In the genomic region with DNA sequence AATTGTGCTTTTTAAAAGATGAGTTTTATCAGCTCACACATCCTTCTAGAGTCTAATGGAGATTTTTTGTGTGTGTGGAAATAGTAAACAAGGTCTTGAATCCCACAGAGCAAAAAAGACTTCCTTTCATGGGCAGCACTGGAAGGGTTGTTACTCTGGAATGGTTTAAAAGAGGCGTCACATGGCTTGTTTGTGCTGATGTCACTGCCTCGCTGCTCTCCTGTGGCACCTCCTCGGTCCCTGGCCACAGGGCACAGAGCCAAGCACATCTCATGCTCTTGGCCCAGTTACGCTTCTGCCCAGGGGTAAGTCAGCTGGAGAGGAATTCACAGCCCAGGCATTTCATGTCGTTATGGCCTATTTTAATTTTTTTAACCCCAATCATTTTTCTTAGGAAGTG, we compare ENCODE assay signal across 1 cellular context.
TF ChIP-seq lines count a peak whose summit lies in the region.

No MANE protein-coding gene starts in this region.

TF ChIP-seq in GM23338, 12 proteins besides CTCF, POLR2A, EP300 and RAD21 (continued from another document):
- TF ChIP-seq, protein P1, sequence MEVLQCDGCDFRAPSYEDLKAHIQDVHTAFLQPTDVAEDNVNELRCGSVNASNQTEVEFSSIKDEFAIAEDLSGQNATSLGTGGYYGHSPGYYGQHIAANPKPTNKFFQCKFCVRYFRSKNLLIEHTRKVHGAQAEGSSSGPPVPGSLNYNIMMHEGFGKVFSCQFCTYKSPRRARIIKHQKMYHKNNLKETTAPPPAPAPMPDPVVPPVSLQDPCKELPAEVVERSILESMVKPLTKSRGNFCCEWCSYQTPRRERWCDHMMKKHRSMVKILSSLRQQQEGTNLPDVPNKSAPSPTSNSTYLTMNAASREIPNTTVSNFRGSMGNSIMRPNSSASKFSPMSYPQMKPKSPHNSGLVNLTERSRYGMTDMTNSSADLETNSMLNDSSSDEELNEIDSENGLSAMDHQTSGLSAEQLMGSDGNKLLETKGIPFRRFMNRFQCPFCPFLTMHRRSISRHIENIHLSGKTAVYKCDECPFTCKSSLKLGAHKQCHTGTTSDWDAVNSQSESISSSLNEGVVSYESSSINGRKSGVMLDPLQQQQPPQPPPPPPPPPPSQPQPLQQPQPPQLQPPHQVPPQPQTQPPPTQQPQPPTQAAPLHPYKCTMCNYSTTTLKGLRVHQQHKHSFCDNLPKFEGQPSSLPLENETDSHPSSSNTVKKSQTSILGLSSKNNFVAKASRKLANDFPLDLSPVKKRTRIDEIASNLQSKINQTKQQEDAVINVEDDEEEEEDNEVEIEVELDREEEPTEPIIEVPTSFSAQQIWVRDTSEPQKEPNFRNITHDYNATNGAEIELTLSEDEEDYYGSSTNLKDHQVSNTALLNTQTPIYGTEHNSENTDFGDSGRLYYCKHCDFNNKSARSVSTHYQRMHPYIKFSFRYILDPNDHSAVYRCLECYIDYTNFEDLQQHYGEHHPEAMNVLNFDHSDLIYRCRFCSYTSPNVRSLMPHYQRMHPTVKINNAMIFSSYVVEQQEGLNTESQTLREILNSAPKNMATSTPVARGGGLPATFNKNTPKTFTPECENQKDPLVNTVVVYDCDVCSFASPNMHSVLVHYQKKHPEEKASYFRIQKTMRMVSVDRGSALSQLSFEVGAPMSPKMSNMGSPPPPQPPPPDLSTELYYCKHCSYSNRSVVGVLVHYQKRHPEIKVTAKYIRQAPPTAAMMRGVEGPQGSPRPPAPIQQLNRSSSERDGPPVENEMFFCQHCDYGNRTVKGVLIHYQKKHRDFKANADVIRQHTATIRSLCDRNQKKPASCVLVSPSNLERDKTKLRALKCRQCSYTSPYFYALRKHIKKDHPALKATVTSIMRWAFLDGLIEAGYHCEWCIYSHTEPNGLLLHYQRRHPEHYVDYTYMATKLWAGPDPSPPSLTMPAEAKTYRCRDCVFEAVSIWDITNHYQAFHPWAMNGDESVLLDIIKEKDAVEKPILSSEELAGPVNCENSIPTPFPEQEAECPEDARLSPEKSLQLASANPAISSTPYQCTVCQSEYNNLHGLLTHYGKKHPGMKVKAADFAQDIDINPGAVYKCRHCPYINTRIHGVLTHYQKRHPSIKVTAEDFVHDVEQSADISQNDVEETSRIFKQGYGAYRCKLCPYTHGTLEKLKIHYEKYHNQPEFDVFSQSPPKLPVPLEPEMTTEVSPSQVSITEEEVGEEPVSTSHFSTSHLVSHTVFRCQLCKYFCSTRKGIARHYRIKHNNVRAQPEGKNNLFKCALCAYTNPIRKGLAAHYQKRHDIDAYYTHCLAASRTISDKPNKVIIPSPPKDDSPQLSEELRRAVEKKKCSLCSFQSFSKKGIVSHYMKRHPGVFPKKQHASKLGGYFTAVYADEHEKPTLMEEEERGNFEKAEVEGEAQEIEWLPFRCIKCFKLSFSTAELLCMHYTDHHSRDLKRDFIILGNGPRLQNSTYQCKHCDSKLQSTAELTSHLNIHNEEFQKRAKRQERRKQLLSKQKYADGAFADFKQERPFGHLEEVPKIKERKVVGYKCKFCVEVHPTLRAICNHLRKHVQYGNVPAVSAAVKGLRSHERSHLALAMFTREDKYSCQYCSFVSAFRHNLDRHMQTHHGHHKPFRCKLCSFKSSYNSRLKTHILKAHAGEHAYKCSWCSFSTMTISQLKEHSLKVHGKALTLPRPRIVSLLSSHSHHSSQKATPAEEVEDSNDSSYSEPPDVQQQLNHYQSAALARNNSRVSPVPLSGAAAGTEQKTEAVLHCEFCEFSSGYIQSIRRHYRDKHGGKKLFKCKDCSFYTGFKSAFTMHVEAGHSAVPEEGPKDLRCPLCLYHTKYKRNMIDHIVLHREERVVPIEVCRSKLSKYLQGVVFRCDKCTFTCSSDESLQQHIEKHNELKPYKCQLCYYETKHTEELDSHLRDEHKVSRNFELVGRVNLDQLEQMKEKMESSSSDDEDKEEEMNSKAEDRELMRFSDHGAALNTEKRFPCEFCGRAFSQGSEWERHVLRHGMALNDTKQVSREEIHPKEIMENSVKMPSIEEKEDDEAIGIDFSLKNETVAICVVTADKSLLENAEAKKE (CRISPR knock-in tag; IDR thresholded peaks at IDR 0.05) = no peak
- TF ChIP-seq JUNB (IDR thresholded peaks at IDR 0.05; ENCODE audit: unreplicated experiment) = no peak
- no peak for TF ChIP-seq EZH2phosphoT487 (IDR thresholded peaks at IDR 0.05; ENCODE audit: unreplicated experiment)
- TF ChIP-seq EZH2 (IDR thresholded peaks at IDR 0.05; ENCODE audit: low read depth, unreplicated experiment) = no peak
- no peak for TF ChIP-seq ZNF114 (CRISPR knock-in tag; IDR thresholded peaks at IDR 0.05)
- TF ChIP-seq ZNF331 (CRISPR knock-in tag; IDR thresholded peaks at IDR 0.05; ENCODE audit: low read depth) = no peak
- TF ChIP-seq, protein P2, sequence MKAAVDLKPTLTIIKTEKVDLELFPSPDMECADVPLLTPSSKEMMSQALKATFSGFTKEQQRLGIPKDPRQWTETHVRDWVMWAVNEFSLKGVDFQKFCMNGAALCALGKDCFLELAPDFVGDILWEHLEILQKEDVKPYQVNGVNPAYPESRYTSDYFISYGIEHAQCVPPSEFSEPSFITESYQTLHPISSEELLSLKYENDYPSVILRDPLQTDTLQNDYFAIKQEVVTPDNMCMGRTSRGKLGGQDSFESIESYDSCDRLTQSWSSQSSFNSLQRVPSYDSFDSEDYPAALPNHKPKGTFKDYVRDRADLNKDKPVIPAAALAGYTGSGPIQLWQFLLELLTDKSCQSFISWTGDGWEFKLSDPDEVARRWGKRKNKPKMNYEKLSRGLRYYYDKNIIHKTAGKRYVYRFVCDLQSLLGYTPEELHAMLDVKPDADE (IDR thresholded peaks at IDR 0.05) = no peak
